Comparison of ENCODE assay signal across 1 cellular context in the genomic region with DNA sequence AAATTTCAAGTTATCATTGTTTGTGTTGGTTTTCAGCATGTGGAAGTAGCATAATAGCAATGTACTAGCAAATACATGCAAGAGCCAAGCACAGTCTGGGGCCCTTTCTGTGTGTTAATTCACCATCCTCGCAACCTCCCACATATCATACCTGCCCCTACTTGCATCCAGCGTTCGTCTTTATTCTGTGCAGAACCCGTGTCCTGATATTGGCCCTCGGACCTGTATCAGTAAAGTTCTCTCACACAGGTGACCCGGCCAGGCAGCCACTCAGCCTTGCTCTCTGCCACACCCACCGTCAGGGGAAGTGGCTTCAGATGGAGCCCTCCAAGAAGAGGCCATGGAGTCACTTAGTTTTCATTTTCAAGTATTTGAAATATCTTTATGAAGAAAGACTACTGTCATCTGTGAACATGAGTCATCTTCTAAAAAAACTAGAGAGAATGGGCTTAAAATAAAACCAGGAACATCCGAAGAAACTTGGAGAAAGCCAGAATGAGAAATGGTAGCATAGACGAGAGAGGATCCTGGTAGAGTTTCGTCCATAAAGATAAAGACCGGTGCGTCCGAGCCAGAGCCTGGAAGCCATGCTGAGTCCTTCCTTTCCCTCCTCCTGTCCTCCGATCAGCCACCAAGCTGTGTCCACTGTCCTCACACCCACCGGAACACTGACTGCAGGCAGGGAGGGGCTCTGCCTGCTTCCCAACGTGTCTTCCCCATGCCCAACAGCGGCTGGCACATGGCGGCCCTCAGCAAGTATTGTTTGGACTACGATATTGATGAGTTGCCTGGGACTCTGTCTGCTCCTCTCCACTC.
TF ChIP-seq lines count a peak whose summit lies in the region.

No MANE protein-coding gene starts in this region.

TF ChIP-seq in K562, 482 proteins besides CTCF, POLR2A, EP300 and RAD21:
- no peak for TF ChIP-seq ZBTB2 (IDR thresholded peaks at IDR 0.05)
- TF ChIP-seq, protein P1, sequence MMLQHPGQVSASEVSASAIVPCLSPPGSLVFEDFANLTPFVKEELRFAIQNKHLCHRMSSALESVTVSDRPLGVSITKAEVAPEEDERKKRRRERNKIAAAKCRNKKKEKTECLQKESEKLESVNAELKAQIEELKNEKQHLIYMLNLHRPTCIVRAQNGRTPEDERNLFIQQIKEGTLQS (IDR thresholded peaks at IDR 0.05), result peak; percentile 12; the same call in 1 of the 2 replicates
- TF ChIP-seq, protein P1 (CRISPR knock-in tag; conservative IDR thresholded peaks at IDR 0.05), result no peak
